1 cellular context compared by ENCODE assay signal in genomic region chr3:15536856-15537255, GRCh38.
TF ChIP-seq lines count a peak whose summit lies in the region.

No MANE protein-coding gene starts in this region.

TF ChIP-seq in WTC11, 78 proteins besides CTCF, POLR2A, EP300 and RAD21 (continued from another document):
- TF ChIP-seq, protein P1, sequence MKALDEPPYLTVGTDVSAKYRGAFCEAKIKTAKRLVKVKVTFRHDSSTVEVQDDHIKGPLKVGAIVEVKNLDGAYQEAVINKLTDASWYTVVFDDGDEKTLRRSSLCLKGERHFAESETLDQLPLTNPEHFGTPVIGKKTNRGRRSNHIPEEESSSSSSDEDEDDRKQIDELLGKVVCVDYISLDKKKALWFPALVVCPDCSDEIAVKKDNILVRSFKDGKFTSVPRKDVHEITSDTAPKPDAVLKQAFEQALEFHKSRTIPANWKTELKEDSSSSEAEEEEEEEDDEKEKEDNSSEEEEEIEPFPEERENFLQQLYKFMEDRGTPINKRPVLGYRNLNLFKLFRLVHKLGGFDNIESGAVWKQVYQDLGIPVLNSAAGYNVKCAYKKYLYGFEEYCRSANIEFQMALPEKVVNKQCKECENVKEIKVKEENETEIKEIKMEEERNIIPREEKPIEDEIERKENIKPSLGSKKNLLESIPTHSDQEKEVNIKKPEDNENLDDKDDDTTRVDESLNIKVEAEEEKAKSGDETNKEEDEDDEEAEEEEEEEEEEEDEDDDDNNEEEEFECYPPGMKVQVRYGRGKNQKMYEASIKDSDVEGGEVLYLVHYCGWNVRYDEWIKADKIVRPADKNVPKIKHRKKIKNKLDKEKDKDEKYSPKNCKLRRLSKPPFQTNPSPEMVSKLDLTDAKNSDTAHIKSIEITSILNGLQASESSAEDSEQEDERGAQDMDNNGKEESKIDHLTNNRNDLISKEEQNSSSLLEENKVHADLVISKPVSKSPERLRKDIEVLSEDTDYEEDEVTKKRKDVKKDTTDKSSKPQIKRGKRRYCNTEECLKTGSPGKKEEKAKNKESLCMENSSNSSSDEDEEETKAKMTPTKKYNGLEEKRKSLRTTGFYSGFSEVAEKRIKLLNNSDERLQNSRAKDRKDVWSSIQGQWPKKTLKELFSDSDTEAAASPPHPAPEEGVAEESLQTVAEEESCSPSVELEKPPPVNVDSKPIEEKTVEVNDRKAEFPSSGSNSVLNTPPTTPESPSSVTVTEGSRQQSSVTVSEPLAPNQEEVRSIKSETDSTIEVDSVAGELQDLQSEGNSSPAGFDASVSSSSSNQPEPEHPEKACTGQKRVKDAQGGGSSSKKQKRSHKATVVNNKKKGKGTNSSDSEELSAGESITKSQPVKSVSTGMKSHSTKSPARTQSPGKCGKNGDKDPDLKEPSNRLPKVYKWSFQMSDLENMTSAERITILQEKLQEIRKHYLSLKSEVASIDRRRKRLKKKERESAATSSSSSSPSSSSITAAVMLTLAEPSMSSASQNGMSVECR (CRISPR knock-in tag; IDR thresholded peaks at IDR 0.05; ENCODE audit: borderline replicate concordance), result no peak
- TF ChIP-seq RORB (CRISPR knock-in tag; IDR thresholded peaks at IDR 0.05), result no peak
- TF ChIP-seq TCF7 (CRISPR knock-in tag; IDR thresholded peaks at IDR 0.05; ENCODE audit: low read depth), result no peak
- TF ChIP-seq ETV6 (CRISPR knock-in tag; IDR thresholded peaks at IDR 0.05), result no peak
- no peak for TF ChIP-seq FOXP1 (CRISPR knock-in tag; IDR thresholded peaks at IDR 0.05; ENCODE audit: borderline replicate concordance)
- TF ChIP-seq, protein P2, sequence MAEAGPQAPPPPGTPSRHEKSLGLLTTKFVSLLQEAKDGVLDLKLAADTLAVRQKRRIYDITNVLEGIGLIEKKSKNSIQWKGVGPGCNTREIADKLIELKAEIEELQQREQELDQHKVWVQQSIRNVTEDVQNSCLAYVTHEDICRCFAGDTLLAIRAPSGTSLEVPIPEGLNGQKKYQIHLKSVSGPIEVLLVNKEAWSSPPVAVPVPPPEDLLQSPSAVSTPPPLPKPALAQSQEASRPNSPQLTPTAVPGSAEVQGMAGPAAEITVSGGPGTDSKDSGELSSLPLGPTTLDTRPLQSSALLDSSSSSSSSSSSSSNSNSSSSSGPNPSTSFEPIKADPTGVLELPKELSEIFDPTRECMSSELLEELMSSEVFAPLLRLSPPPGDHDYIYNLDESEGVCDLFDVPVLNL (CRISPR knock-in tag; IDR thresholded peaks at IDR 0.05; ENCODE audit: borderline replicate concordance, low read depth), result no peak
- no peak for TF ChIP-seq ZNF425 (CRISPR knock-in tag; conservative IDR thresholded peaks at IDR 0.05)
- no peak for TF ChIP-seq PREB (CRISPR knock-in tag; IDR thresholded peaks at IDR 0.05; ENCODE audit: borderline replicate concordance)
- TF ChIP-seq, protein P3, sequence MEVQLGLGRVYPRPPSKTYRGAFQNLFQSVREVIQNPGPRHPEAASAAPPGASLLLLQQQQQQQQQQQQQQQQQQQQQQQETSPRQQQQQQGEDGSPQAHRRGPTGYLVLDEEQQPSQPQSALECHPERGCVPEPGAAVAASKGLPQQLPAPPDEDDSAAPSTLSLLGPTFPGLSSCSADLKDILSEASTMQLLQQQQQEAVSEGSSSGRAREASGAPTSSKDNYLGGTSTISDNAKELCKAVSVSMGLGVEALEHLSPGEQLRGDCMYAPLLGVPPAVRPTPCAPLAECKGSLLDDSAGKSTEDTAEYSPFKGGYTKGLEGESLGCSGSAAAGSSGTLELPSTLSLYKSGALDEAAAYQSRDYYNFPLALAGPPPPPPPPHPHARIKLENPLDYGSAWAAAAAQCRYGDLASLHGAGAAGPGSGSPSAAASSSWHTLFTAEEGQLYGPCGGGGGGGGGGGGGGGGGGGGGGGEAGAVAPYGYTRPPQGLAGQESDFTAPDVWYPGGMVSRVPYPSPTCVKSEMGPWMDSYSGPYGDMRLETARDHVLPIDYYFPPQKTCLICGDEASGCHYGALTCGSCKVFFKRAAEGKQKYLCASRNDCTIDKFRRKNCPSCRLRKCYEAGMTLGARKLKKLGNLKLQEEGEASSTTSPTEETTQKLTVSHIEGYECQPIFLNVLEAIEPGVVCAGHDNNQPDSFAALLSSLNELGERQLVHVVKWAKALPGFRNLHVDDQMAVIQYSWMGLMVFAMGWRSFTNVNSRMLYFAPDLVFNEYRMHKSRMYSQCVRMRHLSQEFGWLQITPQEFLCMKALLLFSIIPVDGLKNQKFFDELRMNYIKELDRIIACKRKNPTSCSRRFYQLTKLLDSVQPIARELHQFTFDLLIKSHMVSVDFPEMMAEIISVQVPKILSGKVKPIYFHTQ (CRISPR knock-in tag; IDR thresholded peaks at IDR 0.05), result no peak
- TF ChIP-seq, protein P4, sequence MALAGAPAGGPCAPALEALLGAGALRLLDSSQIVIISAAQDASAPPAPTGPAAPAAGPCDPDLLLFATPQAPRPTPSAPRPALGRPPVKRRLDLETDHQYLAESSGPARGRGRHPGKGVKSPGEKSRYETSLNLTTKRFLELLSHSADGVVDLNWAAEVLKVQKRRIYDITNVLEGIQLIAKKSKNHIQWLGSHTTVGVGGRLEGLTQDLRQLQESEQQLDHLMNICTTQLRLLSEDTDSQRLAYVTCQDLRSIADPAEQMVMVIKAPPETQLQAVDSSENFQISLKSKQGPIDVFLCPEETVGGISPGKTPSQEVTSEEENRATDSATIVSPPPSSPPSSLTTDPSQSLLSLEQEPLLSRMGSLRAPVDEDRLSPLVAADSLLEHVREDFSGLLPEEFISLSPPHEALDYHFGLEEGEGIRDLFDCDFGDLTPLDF (CRISPR knock-in tag; IDR thresholded peaks at IDR 0.05), result no peak
- TF ChIP-seq FOXK1 (CRISPR knock-in tag; IDR thresholded peaks at IDR 0.05), result no peak
